8 cellular contexts compared by ENCODE assay signal in genomic region chr2:64606495-64607363, GRCh38. TPM values are rescaled to one million over a fixed set of nuclear protein-coding genes. Genes with fewer than 3 reads are reported as not detected.
DNase-seq lines count a peak whose midpoint lies in the region; ATAC-seq and TF ChIP-seq lines count a peak whose summit lies in the region.

No MANE protein-coding gene starts in this region.

- TF ChIP-seq CTCF in VCaP (conservative IDR thresholded peaks at IDR 0.05): no peak
- TF ChIP-seq CTCF in cardiac fibroblast (IDR thresholded peaks at IDR 0.05; ENCODE audit: low read depth, low read length): no peak
- no peak for TF ChIP-seq CTCF in lower leg skin (IDR thresholded peaks at IDR 0.05)

- intact Hi-C loops in lower leg skin (cut with DNase I; ENCODE audit: low total_unique reads): no loop called here

- peak; percentile 40 for TF ChIP-seq POLR2A in GM19193 (IDR thresholded peaks at IDR 0.05; ENCODE audit: extremely low read depth, insufficient read depth, insufficient read length)
- TF ChIP-seq POLR2A in lower leg skin (IDR thresholded peaks at IDR 0.05): no peak

- H3K4me3 ChIP-seq in cardiac fibroblast (replicated peaks in 1 of 2; ENCODE audit: low read depth in 2 of 2, low read length in 2 of 2): peak overlapping the region in 1 of 2 donors; percentile 5
- H3K4me3 ChIP-seq in lower leg skin (ENCODE audit: low read depth, poor library complexity, severe bottlenecking): no peak overlapping the region

- DNase-seq in AG08396 (ENCODE audit: low spot score) (peak; percentile 87), cardiac fibroblast (ENCODE audit: low read depth in 2 of 2) (peak; percentile 80 to 81), lower leg skin (ENCODE audit: low spot score in 2 of 2) (peak; percentile 94 to 98), NCI-H2107 treated with DMSO at 0.1 percent for 48 hours (lab: John Stamatoyannopoulos, UW; ENCODE audit: unreplicated experiment) (no peak)
- peak; percentile 73 for DNase-seq in stimulated activated CD8-positive, alpha-beta memory T cell treated with anti-CD3 and anti-CD28 coated beads, Interleukin-12 subunit alpha, Interleukin-12 subunit beta, amount 100 ng/mL, for 4 hours (ENCODE audit: low read depth)

- H3K27ac ChIP-seq in VCaP: peak overlapping the region; percentile 99

- peak; percentile 81 for ATAC-seq in HG03342 (IDR thresholded peaks at IDR 0.05; ENCODE audit: unreplicated experiment)

- 23 to 29% methylated on average over 21 of the region's 21 CpGs for WGBS in lower leg skin, 2 donors

RNA-seq across cellular contexts. Expression of gene SERTAD2, which starts 47.0 kb away (rescaled TPM):
- 10 to 100 TPM; 27.7 to 31.8 (median 30.7) TPM for total RNA-seq in lower leg skin
